17 cellular contexts compared by ENCODE assay signal in genomic region chr7:42981595-42981994, GRCh38. TPM values are rescaled to one million over a fixed set of nuclear protein-coding genes. Genes with fewer than 3 reads are reported as not detected.
DNase-seq lines count a peak whose midpoint lies in the region; ATAC-seq and TF ChIP-seq lines count a peak whose summit lies in the region.
"Had no signal": no experiment of that assay in that cellular context is flagged by ENCODE, and none has a peak within 500 bp of the region (broad histone marks: within the 10 kb centered on the region; RNA-seq: fewer than 3 reads in every experiment).

No MANE protein-coding gene starts in this region.

- in situ Hi-C loops in GM13977 (cut with MboI; ENCODE audit: low pct_unique_long_range_greater_than_20kb, low sequenced_read_pairs, unreplicated experiment), result no loop called here

- no peaks in the 10 kb centered on the region for H4K20me1 ChIP-seq in osteoblast (ENCODE audit: insufficient read depth, low read length)

- TF ChIP-seq CTCF in osteoblast (IDR thresholded peaks at IDR 0.05; ENCODE audit: extremely low read depth, low read depth, low read length) (no peak), RWPE1 (conservative IDR thresholded peaks at IDR 0.05; ENCODE audit: low read depth) (no peak), GM13977 (IDR thresholded peaks at IDR 0.05; ENCODE audit: extremely low read depth, insufficient read depth, missing control alignments) (no peak)

- H3K4me1 Mint-ChIP-seq in activated T-cell treated with anti-CD3 and anti-CD28 coated beads, Interleukin-2, amount 50 U/mL, for 72 hours (ENCODE audit: low read depth), result no peaks in the 10 kb centered on the region
- H3K4me1 Mint-ChIP-seq: CD8-positive, alpha-beta memory T cell had no signal

- no peaks in the 10 kb centered on the region for H3K36me3 Mint-ChIP-seq in activated T-cell treated with anti-CD3 and anti-CD28 coated beads, Interleukin-2, amount 50 U/mL, for 72 hours (ENCODE audit: insufficient read depth in 2 of 2)
- H3K36me3 Mint-ChIP-seq: CD8-positive, alpha-beta memory T cell had no signal

- H2AFZ ChIP-seq in osteoblast (ENCODE audit: low read length), result no peak overlapping the region

- H3K27me3 ChIP-seq in osteoblast (ENCODE audit: insufficient read depth, low read length), result no peaks in the 10 kb centered on the region

- no peak for ATAC-seq in activated T-cell treated with anti-CD3 and anti-CD28 coated beads, Interleukin-2, amount 50 U/mL, for 72 hours (replicated peaks in 1 of 2)
- ATAC-seq: A549, K562, PC-3 had no signal

- H3K9me3 Mint-ChIP-seq in activated T-cell treated with anti-CD3 and anti-CD28 coated beads, Interleukin-2, amount 50 U/mL, for 72 hours, result peaks cover 2 to 3% of the 10 kb centered on the region in 2 donors

- POLR2A ChIA-PET in RWPE1 (lab: Yijun Ruan, JAX; ENCODE audit: low non-redundant PET), result no interaction called here

- no peak overlapping the region for H3K4me3 ChIP-seq in osteoblast (ENCODE audit: insufficient read depth, low read length)
- H3K4me3 ChIP-seq: A549, K562 had no signal

- no peaks in the 10 kb centered on the region for H3K36me3 ChIP-seq in osteoblast (ENCODE audit: insufficient read depth, low read length)

- no peak overlapping the region for H3K4me3 Mint-ChIP-seq in activated T-cell treated with anti-CD3 and anti-CD28 coated beads, Interleukin-2, amount 50 U/mL, for 72 hours
- H3K4me3 Mint-ChIP-seq: CD8-positive, alpha-beta memory T cell had no signal

- H3K4me1 ChIP-seq in osteoblast (ENCODE audit: insufficient read depth, low read length), result no peaks in the 10 kb centered on the region
- H3K4me1 ChIP-seq: A549 had no signal

- no peaks in the 10 kb centered on the region for H3K79me2 ChIP-seq in osteoblast (ENCODE audit: insufficient read depth, low read length)

- DNase-seq in AG08395 (ENCODE audit: low spot score) (peak; percentile 5), MV-4-11 (lab: John Stamatoyannopoulos, UW) (peak; percentile 65), SKM-1 (lab: John Stamatoyannopoulos, UW; ENCODE audit: unreplicated experiment) (peak; percentile 30), osteoblast (ENCODE audit: insufficient read length, low spot score, missing footprints) (peak; percentile 29), RWPE1 (ENCODE audit: low spot score) (no peak), GM13977 (ENCODE audit: low spot score) (no peak)
- DNase-seq in activated T-cell treated with anti-CD3 and anti-CD28 coated beads, Interleukin-2, amount 50 U/mL, for 72 hours, result no peak
- DNase-seq: C1 segment of cervical spinal cord; CD8-positive, alpha-beta memory T cell; GOT3; NCI-H1092; NCI-H1436 treated with DMSO at 0.1 percent for 48 hours; NCI-H2029; NCI-H2171 treated with DMSO at 0.1 percent for 48 hours; PC-3 had no signal

- H3K27me3 Mint-ChIP-seq in activated T-cell treated with anti-CD3 and anti-CD28 coated beads, Interleukin-2, amount 50 U/mL, for 72 hours (ENCODE audit: low read depth), result peaks cover 17% of the 10 kb centered on the region

- CTCF ChIA-PET in RWPE1 (lab: Yijun Ruan, JAX), result no interaction called here

- H3K27ac Mint-ChIP-seq in activated T-cell treated with anti-CD3 and anti-CD28 coated beads, Interleukin-2, amount 50 U/mL, for 72 hours, result no peak overlapping the region
- H3K27ac Mint-ChIP-seq: CD8-positive, alpha-beta memory T cell had no signal

- H3K27ac ChIP-seq in osteoblast (ENCODE audit: low read depth, low read length) (no peak overlapping the region), RWPE1 (no peak overlapping the region)
- H3K27ac ChIP-seq: A549 had no signal

- no peaks in the 10 kb centered on the region for H3K9me3 ChIP-seq in osteoblast (ENCODE audit: low read depth, low read length)

- H3K4me2 ChIP-seq in osteoblast (ENCODE audit: insufficient read depth, low read length), result no peak overlapping the region
- H3K4me2 ChIP-seq: A549 had no signal

RNA-seq across cellular contexts. Expression of gene MRPL32, which starts 49.4 kb away (rescaled TPM):
- total RNA-seq in osteoblast, result 35.5 and 42.1 TPM in 2 replicates
- 10 to 100 TPM; 64.5 to 66.6 TPM for total RNA-seq in activated T-cell treated with anti-CD3 and anti-CD28 coated beads, Interleukin-2, amount 50 U/mL, for 72 hours

RNA-seq across cellular contexts. Expression of gene PSMA2, which starts 49.6 kb away (rescaled TPM):
- total RNA-seq in osteoblast, result 50.3 and 59.2 TPM in 2 replicates
- total RNA-seq in activated T-cell treated with anti-CD3 and anti-CD28 coated beads, Interleukin-2, amount 50 U/mL, for 72 hours, result 100 to 1,000 TPM; 107 to 124 TPM

Comparison
In these comparisons a context has a peak if more than half of its experiments do, and no peak if none do; other contexts are left out.
1. DNase-seq: peak in AG08395 (single experiment), MV-4-11 (single experiment), SKM-1 (single experiment) and osteoblast (single experiment); none in RWPE1 (single experiment), activated T-cell treated with anti-CD3 and anti-CD28 coated beads, Interleukin-2, amount 50 U/mL, for 72 hours (0 of 2) and GM13977 (single experiment).